ENCODE assay signal across 18 cellular contexts in the genomic region with DNA sequence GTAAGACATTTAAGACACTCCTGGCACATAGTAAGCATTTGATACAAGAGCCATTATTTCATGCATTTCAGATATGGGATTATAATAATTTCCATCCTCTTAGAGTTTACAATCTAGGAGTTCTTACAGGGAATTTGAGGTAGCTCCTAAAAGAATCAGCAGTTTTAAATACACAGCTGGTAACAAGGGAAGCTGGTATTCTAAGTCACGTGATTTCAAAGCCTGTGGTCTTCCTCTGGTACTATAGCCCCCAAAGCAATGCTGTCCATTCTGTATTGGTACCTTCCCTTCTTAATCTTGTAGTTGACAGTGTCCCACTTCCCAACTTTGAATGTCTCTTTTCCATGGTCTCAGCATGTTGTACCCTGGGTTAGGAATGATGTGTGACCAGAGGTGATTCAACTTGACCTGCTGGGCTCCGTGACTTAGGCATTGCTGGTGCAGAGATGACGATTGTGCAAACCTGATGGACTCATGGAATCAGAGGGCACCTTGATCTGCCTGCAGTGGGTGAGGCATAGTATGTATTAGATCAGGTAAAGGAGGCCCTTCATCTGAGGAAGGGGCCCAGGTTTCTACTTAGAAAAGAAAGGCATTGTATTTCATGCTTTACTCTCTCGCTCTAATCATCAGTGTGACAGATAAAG.
DNase-seq lines count a peak whose midpoint lies in the region; ATAC-seq and TF ChIP-seq lines count a peak whose summit lies in the region.
"Had no signal": no experiment of that assay in that cellular context is flagged by ENCODE, and none has a peak within 500 bp of the region (broad histone marks: within the 10 kb centered on the region; RNA-seq: fewer than 3 reads in every experiment).

No MANE protein-coding gene starts in this region.

- H3K27ac Mint-ChIP-seq in activated naive CD4-positive, alpha-beta T cell treated with anti-CD3 and anti-CD28 coated beads, Interleukin-2, amount 50 U/mL, for 24 hours = peak overlapping the region; percentile 48
- no peak overlapping the region for H3K27ac Mint-ChIP-seq in activated naive CD4-positive, alpha-beta T cell treated with anti-CD3 and anti-CD28 coated beads for 36 hours
- H3K27ac Mint-ChIP-seq in endothelial cell (ENCODE audit: unreplicated experiment) (peak overlapping the region; percentile 38), osteocyte (ENCODE audit: unreplicated experiment) (peak overlapping the region; percentile 27)

- H3K9me3 ChIP-seq in OCI-LY7 (ENCODE audit: low read length) = no peaks in the 10 kb centered on the region
- H3K9me3 ChIP-seq in GM23248 (ENCODE audit: low read depth) = no peaks in the 10 kb centered on the region
- H3K9me3 ChIP-seq: adrenal gland, lower lobe of right lung had no signal

- H3K27ac ChIP-seq in OCI-LY7 (ENCODE audit: low read depth, low read length, poor library complexity, severe bottlenecking) (peak overlapping the region; percentile 10), GM23248 (no peak overlapping the region)
- H3K27ac ChIP-seq: adrenal gland, foreskin keratinocyte, lower lobe of right lung had no signal

- H3K4me1 Mint-ChIP-seq in activated naive CD4-positive, alpha-beta T cell treated with anti-CD3 and anti-CD28 coated beads, Interleukin-2, amount 50 U/mL, for 24 hours = peaks cover 71% of the 10 kb centered on the region
- peaks cover 70% of the 10 kb centered on the region for H3K4me1 Mint-ChIP-seq in activated naive CD4-positive, alpha-beta T cell treated with anti-CD3 and anti-CD28 coated beads for 36 hours (ENCODE audit: low read depth)
- H3K4me1 Mint-ChIP-seq in endothelial cell (ENCODE audit: unreplicated experiment) (peaks cover 58% of the 10 kb centered on the region), osteocyte (ENCODE audit: unreplicated experiment) (peaks cover 47% of the 10 kb centered on the region)

- WGBS in GM23248 (ENCODE audit: low coverage in 1 of 2, low lambda C conversion rate in 2 of 2, missing lambda C conversion rate in 2 of 2), 2 experiments = 45 to 49% methylated on average over 4 of the region's 4 CpGs

- H3K4me1 ChIP-seq in OCI-LY7 (ENCODE audit: insufficient read depth, low read length, poor library complexity, severe bottlenecking) = peaks cover 48% of the 10 kb centered on the region
- no peaks in the 10 kb centered on the region for H3K4me1 ChIP-seq in GM23248 (ENCODE audit: insufficient read depth)
- H3K4me1 ChIP-seq: foreskin keratinocyte had no signal

- H3K9ac ChIP-seq in GM23248 = no peak overlapping the region

- intact Hi-C loops in activated naive CD4-positive, alpha-beta T cell treated with anti-CD3 and anti-CD28 coated beads for 36 hours (cut with micrococcal nuclease) = loop anchor here (2.0 to 5.0 kb wide), 3 partner anchors 14 to 219 kb away; no protein-coding TSS in a partner anchor
- intact Hi-C loops in OCI-LY7 (cut with micrococcal nuclease; ENCODE audit: unreplicated experiment) = no loop called here

- in situ Hi-C loops in GM23248 (cut with MboI) = no loop called here

- H3K79me2 ChIP-seq in OCI-LY7 (ENCODE audit: insufficient read depth, low read depth, low read length) = peaks cover 95% of the 10 kb centered on the region
- H3K79me2 ChIP-seq in GM23248 (ENCODE audit: insufficient read depth) = peaks cover 99% of the 10 kb centered on the region

- no peaks in the 10 kb centered on the region for H3K36me3 Mint-ChIP-seq in activated naive CD4-positive, alpha-beta T cell treated with anti-CD3 and anti-CD28 coated beads, Interleukin-2, amount 50 U/mL, for 24 hours
- no peaks in the 10 kb centered on the region for H3K36me3 Mint-ChIP-seq in activated naive CD4-positive, alpha-beta T cell treated with anti-CD3 and anti-CD28 coated beads for 36 hours (ENCODE audit: low read depth)
- H3K36me3 Mint-ChIP-seq in endothelial cell (ENCODE audit: low read depth, unreplicated experiment) (no peaks in the 10 kb centered on the region), osteocyte (ENCODE audit: unreplicated experiment) (no peaks in the 10 kb centered on the region)

- POLR2A ChIA-PET in OCI-LY7 (lab: Charles Lee) = interaction anchor here (1.2 kb wide), 1 partner anchor 171 kb away, joined by 4 read pairs; no protein-coding TSS in a partner anchor

- H3K4me3 ChIP-seq in OCI-LY7 (ENCODE audit: low read depth, low read length, poor library complexity, severe bottlenecking) (no peak overlapping the region), GM23248 (no peak overlapping the region)
- H3K4me3 ChIP-seq: adrenal gland, lower lobe of right lung had no signal

- no peaks in the 10 kb centered on the region for H3K9me3 Mint-ChIP-seq in activated naive CD4-positive, alpha-beta T cell treated with anti-CD3 and anti-CD28 coated beads, Interleukin-2, amount 50 U/mL, for 24 hours
- no peaks in the 10 kb centered on the region for H3K9me3 Mint-ChIP-seq in activated naive CD4-positive, alpha-beta T cell treated with anti-CD3 and anti-CD28 coated beads for 36 hours
- H3K9me3 Mint-ChIP-seq in endothelial cell (ENCODE audit: unreplicated experiment) = no peaks in the 10 kb centered on the region
- no peaks in the 10 kb centered on the region for H3K9me3 Mint-ChIP-seq in osteocyte (ENCODE audit: unreplicated experiment)
- H3K9me3 Mint-ChIP-seq: activated T-cell treated with anti-CD3 and anti-CD28 coated beads, Interleukin-2, amount 50 U/mL, for 4 hours had no signal

- no peak for DNase-seq in activated naive CD4-positive, alpha-beta T cell treated with anti-CD3 and anti-CD28 coated beads for 36 hours
- DNase-seq in OCI-LY7 (ENCODE audit: low spot score) (no peak), endothelial cell (ENCODE audit: low spot score) (no peak), osteocyte (ENCODE audit: extremely low spot score, unreplicated experiment) (no peak), GM23248 (no peak)
- DNase-seq: activated CD4-positive, alpha-beta T cell treated with anti-CD3 and anti-CD28 coated beads for 4 hours; activated T-cell treated with anti-CD3 and anti-CD28 coated beads, Interleukin-2, amount 50 U/mL, for 4 hours; adrenal gland; foreskin keratinocyte; GDM1; lower lobe of right lung; NCI-H1436 treated with DMSO at 0.1 percent for 48 hours; retina; SHP77 had no signal

- CTCF ChIA-PET in activated naive CD4-positive, alpha-beta T cell treated with anti-CD3 and anti-CD28 coated beads for 36 hours (lab: Charles Lee) = interaction anchor here (1.0 to 4.5 kb wide), 6 partner anchors 9 to 175 kb away, joined by 3 to 30 read pairs (median 8); no protein-coding TSS in a partner anchor
- CTCF ChIA-PET in OCI-LY7 (lab: Charles Lee; ENCODE audit: unreplicated experiment) = no interaction called here

- TF ChIP-seq CTCF in OCI-LY7 (conservative IDR thresholded peaks at IDR 0.05; ENCODE audit: low read length) = no peak
- TF ChIP-seq CTCF in endothelial cell (IDR thresholded peaks at IDR 0.05; ENCODE audit: unreplicated experiment) = no peak
- TF ChIP-seq CTCF in osteocyte (IDR thresholded peaks at IDR 0.05) = no peak

- no peaks in the 10 kb centered on the region for H3K36me3 ChIP-seq in OCI-LY7 (ENCODE audit: insufficient read depth, low read length)
- H3K36me3 ChIP-seq in GM23248 (ENCODE audit: low read depth) = no peaks in the 10 kb centered on the region
- H3K36me3 ChIP-seq: adrenal gland, lower lobe of right lung had no signal

- no peak for ATAC-seq in HG03460 (IDR thresholded peaks at IDR 0.05; ENCODE audit: unreplicated experiment)
- no peak for ATAC-seq in GM18858 (IDR thresholded peaks at IDR 0.05; ENCODE audit: unreplicated experiment)
- ATAC-seq: activated T-cell treated with anti-CD3 and anti-CD28 coated beads, Interleukin-2, amount 50 U/mL, for 4 hours; foreskin keratinocyte; HCT116; lower lobe of right lung had no signal

- H3K4me3 Mint-ChIP-seq in activated naive CD4-positive, alpha-beta T cell treated with anti-CD3 and anti-CD28 coated beads, Interleukin-2, amount 50 U/mL, for 24 hours = no peak overlapping the region
- H3K4me3 Mint-ChIP-seq in activated naive CD4-positive, alpha-beta T cell treated with anti-CD3 and anti-CD28 coated beads for 36 hours = no peak overlapping the region
- H3K4me3 Mint-ChIP-seq in endothelial cell (ENCODE audit: unreplicated experiment) = no peak overlapping the region
- no peak overlapping the region for H3K4me3 Mint-ChIP-seq in osteocyte (ENCODE audit: unreplicated experiment)
- H3K4me3 Mint-ChIP-seq: activated T-cell treated with anti-CD3 and anti-CD28 coated beads, Interleukin-2, amount 50 U/mL, for 4 hours had no signal

- no peak overlapping the region for H3K4me2 ChIP-seq in OCI-LY7 (ENCODE audit: low read length)
- H3K4me2 ChIP-seq in GM23248 (ENCODE audit: unreplicated experiment) = no peak overlapping the region

- no peaks in the 10 kb centered on the region for H3K27me3 ChIP-seq in GM23248 (replicated peaks; ENCODE audit: insufficient read depth)
- H3K27me3 ChIP-seq: adrenal gland, foreskin keratinocyte had no signal

- no peaks in the 10 kb centered on the region for H3F3A ChIP-seq in GM23248 (ENCODE audit: insufficient read depth)

- H4K20me1 ChIP-seq in OCI-LY7 (ENCODE audit: insufficient read depth, low read length) (peaks cover 35% of the 10 kb centered on the region), GM23248 (ENCODE audit: insufficient read depth) (no peaks in the 10 kb centered on the region)

- H3K9me2 ChIP-seq in OCI-LY7 (ENCODE audit: insufficient read depth, low read length) (no peaks in the 10 kb centered on the region), GM23248 (ENCODE audit: insufficient read depth) (no peaks in the 10 kb centered on the region)

- H2AFZ ChIP-seq in OCI-LY7 (ENCODE audit: low read length) (no peak overlapping the region), GM23248 (no peak overlapping the region)

- no TSS peak for BruUV-seq in OCI-LY7 (replicated peaks; lab: Mats Ljungman, UMichigan)

- no peaks in the 10 kb centered on the region for H3K27me3 Mint-ChIP-seq in activated naive CD4-positive, alpha-beta T cell treated with anti-CD3 and anti-CD28 coated beads, Interleukin-2, amount 50 U/mL, for 24 hours
- no peaks in the 10 kb centered on the region for H3K27me3 Mint-ChIP-seq in activated naive CD4-positive, alpha-beta T cell treated with anti-CD3 and anti-CD28 coated beads for 36 hours (ENCODE audit: low read depth)
- H3K27me3 Mint-ChIP-seq in endothelial cell (ENCODE audit: unreplicated experiment) = peaks cover 6% of the 10 kb centered on the region
- H3K27me3 Mint-ChIP-seq in osteocyte (ENCODE audit: unreplicated experiment) = no peaks in the 10 kb centered on the region
